ENCODE assay signal across 21 cellular contexts in genomic region chr2:119707117-119708087, GRCh38. TPM values are rescaled to one million over a fixed set of nuclear protein-coding genes. Genes with fewer than 3 reads are reported as not detected.
DNase-seq lines count a peak whose midpoint lies in the region; ATAC-seq, FAIRE-seq and TF ChIP-seq lines count a peak whose summit lies in the region.
"Had no signal": no experiment of that assay in that cellular context is flagged by ENCODE, and none has a peak within 500 bp of the region (broad histone marks: within the 10 kb centered on the region; RNA-seq: fewer than 3 reads in every experiment).

No MANE protein-coding gene starts in this region.

- no peaks in the 10 kb centered on the region for H3K27me3 ChIP-seq in hepatocyte

- H3K36me3 Mint-ChIP-seq in activated naive CD8-positive, alpha-beta T cell treated with anti-CD3 and anti-CD28 coated beads, Interleukin-2, amount 50 U/mL, for 24 hours (ENCODE audit: low read depth): no peaks in the 10 kb centered on the region
- no peaks in the 10 kb centered on the region for H3K36me3 Mint-ChIP-seq in activated naive CD8-positive, alpha-beta T cell treated with anti-CD3 and anti-CD28 coated beads for 36 hours

- no peak overlapping the region for H3K27ac ChIP-seq in hepatocyte
- H3K27ac ChIP-seq: GM23248, PC-9, RWPE1 had no signal

- H3K4me2 ChIP-seq in hepatocyte: no peak overlapping the region
- H3K4me2 ChIP-seq: PC-9 had no signal

- ATAC-seq in activated naive CD8-positive, alpha-beta T cell treated with anti-CD3 and anti-CD28 coated beads, Interleukin-2, amount 50 U/mL, for 24 hours: no peak
- ATAC-seq: SK-N-SH treated with all-trans-retinoic acid at 6 μM for 48 hours had no signal

- no peak overlapping the region for H3K4me3 Mint-ChIP-seq in activated naive CD8-positive, alpha-beta T cell treated with anti-CD3 and anti-CD28 coated beads, Interleukin-2, amount 50 U/mL, for 24 hours
- no peak overlapping the region for H3K4me3 Mint-ChIP-seq in activated naive CD8-positive, alpha-beta T cell treated with anti-CD3 and anti-CD28 coated beads for 36 hours
- H3K4me3 Mint-ChIP-seq: B cell; CD4-positive, alpha-beta T cell had no signal

- H3K9me3 ChIP-seq in hepatocyte (ENCODE audit: low read depth): no peaks in the 10 kb centered on the region
- H3K9me3 ChIP-seq: Caco-2, HAP-1 had no signal

- no peaks in the 10 kb centered on the region for H4K20me1 ChIP-seq in hepatocyte (ENCODE audit: insufficient read depth, poor library complexity, severe bottlenecking)

- DNase-seq in activated naive CD8-positive, alpha-beta T cell treated with anti-CD3 and anti-CD28 coated beads, Interleukin-2, amount 50 U/mL, for 24 hours: no peak
- no peak for DNase-seq in activated naive CD8-positive, alpha-beta T cell treated with anti-CD3 and anti-CD28 coated beads for 36 hours
- DNase-seq in NCI-H2171 (lab: John Stamatoyannopoulos, UW): peak; percentile 35
- peak; percentile 53 for DNase-seq in cerebellar cortex (ENCODE audit: low spot score)
- DNase-seq in posterior vena cava (ENCODE audit: low spot score): peak; percentile 51
- no peak for DNase-seq in D721Med (ENCODE audit: insufficient read length, low spot score)
- DNase-seq in hepatocyte (ENCODE audit: low spot score): no peak
- DNase-seq in effector CD4-positive, alpha-beta T cell: no peak
- DNase-seq: Caco-2; CD4-positive, alpha-beta T cell; GM23248; KBM-7; NCI-H187; NCI-H2107; NCI-H226; PC-9; SIG-M5 had no signal

- H3K4me3 ChIP-seq in hepatocyte: no peak overlapping the region
- H3K4me3 ChIP-seq: GM23248, HAP-1, PC-9 had no signal

- FAIRE-seq in D721Med (lab: Jason Lieb, UNC): no peak

- intact Hi-C loops in posterior vena cava (cut with DNase I): loop anchor here in 1 of 2 donors (10.0 kb wide), 1 partner anchor 467 kb away; no protein-coding TSS in a partner anchor

- no peaks in the 10 kb centered on the region for H3K4me1 ChIP-seq in hepatocyte (ENCODE audit: insufficient read depth)
- H3K4me1 ChIP-seq: Caco-2, HAP-1 had no signal

- no peaks in the 10 kb centered on the region for H3K9me2 ChIP-seq in hepatocyte (replicated peaks; ENCODE audit: insufficient read depth)

- H3K27me3 Mint-ChIP-seq in activated naive CD8-positive, alpha-beta T cell treated with anti-CD3 and anti-CD28 coated beads, Interleukin-2, amount 50 U/mL, for 24 hours: no peaks in the 10 kb centered on the region
- H3K27me3 Mint-ChIP-seq in activated naive CD8-positive, alpha-beta T cell treated with anti-CD3 and anti-CD28 coated beads for 36 hours: no peaks in the 10 kb centered on the region
- H3K27me3 Mint-ChIP-seq: B cell; CD4-positive, alpha-beta T cell had no signal

- H3K4me1 Mint-ChIP-seq in activated naive CD8-positive, alpha-beta T cell treated with anti-CD3 and anti-CD28 coated beads, Interleukin-2, amount 50 U/mL, for 24 hours: peaks cover 20% of the 10 kb centered on the region
- H3K4me1 Mint-ChIP-seq in activated naive CD8-positive, alpha-beta T cell treated with anti-CD3 and anti-CD28 coated beads for 36 hours: peaks cover 6% of the 10 kb centered on the region
- H3K4me1 Mint-ChIP-seq: B cell had no signal

- TF ChIP-seq CTCF in D721Med (IDR thresholded peaks at IDR 0.05; ENCODE audit: insufficient read depth, missing control alignments) (no peak), hepatocyte (IDR thresholded peaks at IDR 0.05; ENCODE audit: poor library complexity) (no peak)

- peak overlapping the region; percentile 14 for H3K27ac Mint-ChIP-seq in activated naive CD8-positive, alpha-beta T cell treated with anti-CD3 and anti-CD28 coated beads, Interleukin-2, amount 50 U/mL, for 24 hours
- H3K27ac Mint-ChIP-seq in activated naive CD8-positive, alpha-beta T cell treated with anti-CD3 and anti-CD28 coated beads for 36 hours: no peak overlapping the region
- H3K27ac Mint-ChIP-seq: B cell; CD4-positive, alpha-beta T cell had no signal

- H3K79me2 ChIP-seq in hepatocyte: no peaks in the 10 kb centered on the region

- no peak overlapping the region for H2AFZ ChIP-seq in hepatocyte
- H2AFZ ChIP-seq: GM23248, PC-9 had no signal

- no peaks in the 10 kb centered on the region for H3K36me3 ChIP-seq in hepatocyte (replicated peaks; ENCODE audit: insufficient read depth, low read depth)
- H3K36me3 ChIP-seq: HAP-1 had no signal

- H3K9me3 Mint-ChIP-seq in activated naive CD8-positive, alpha-beta T cell treated with anti-CD3 and anti-CD28 coated beads, Interleukin-2, amount 50 U/mL, for 24 hours: no peaks in the 10 kb centered on the region
- peaks cover 2% of the 10 kb centered on the region for H3K9me3 Mint-ChIP-seq in activated naive CD8-positive, alpha-beta T cell treated with anti-CD3 and anti-CD28 coated beads for 36 hours
- H3K9me3 Mint-ChIP-seq: CD4-positive, alpha-beta T cell had no signal

- 85% methylated on average over 17 of the region's 17 CpGs for WGBS in hepatocyte (ENCODE audit: low lambda C conversion rate, missing lambda C conversion rate)

RNA-seq across cellular contexts. Expression of gene TMEM177, which starts 28.4 kb away (rescaled TPM):
- 10 to 100 TPM; 18.1 to 20.8 TPM for total RNA-seq in activated naive CD8-positive, alpha-beta T cell treated with anti-CD3 and anti-CD28 coated beads for 36 hours
- total RNA-seq in posterior vena cava (1 to 10 TPM; 5.3 TPM), hepatocyte (27.5 and 29.4 TPM in 2 replicates)
- 28.8 and 43.8 TPM in 2 replicates for polyA plus RNA-seq in hepatocyte

RNA-seq across cellular contexts. Expression of gene PTPN4, which starts 52.3 kb away (rescaled TPM):
- total RNA-seq in activated naive CD8-positive, alpha-beta T cell treated with anti-CD3 and anti-CD28 coated beads for 36 hours: 10 to 100 TPM; 32.9 to 34.7 TPM
- total RNA-seq in posterior vena cava: 10 to 100 TPM; 23.8 to 25.4 TPM
- total RNA-seq in hepatocyte: 15.5 and 26.4 TPM in 2 replicates
- polyA plus RNA-seq in hepatocyte: 9.2 and 21.8 TPM in 2 replicates

Comparison
In these comparisons a context has a peak if more than half of its experiments do, and no peak if none do; other contexts are left out.
1. DNase-seq: peak in NCI-H2171 (single experiment), cerebellar cortex (single experiment) and posterior vena cava (single experiment); none in activated naive CD8-positive, alpha-beta T cell treated with anti-CD3 and anti-CD28 coated beads, Interleukin-2, amount 50 U/mL, for 24 hours (single experiment), activated naive CD8-positive, alpha-beta T cell treated with anti-CD3 and anti-CD28 coated beads for 36 hours (single experiment), D721Med (single experiment), hepatocyte (single experiment) and effector CD4-positive, alpha-beta T cell (single experiment).